In the genomic region with DNA sequence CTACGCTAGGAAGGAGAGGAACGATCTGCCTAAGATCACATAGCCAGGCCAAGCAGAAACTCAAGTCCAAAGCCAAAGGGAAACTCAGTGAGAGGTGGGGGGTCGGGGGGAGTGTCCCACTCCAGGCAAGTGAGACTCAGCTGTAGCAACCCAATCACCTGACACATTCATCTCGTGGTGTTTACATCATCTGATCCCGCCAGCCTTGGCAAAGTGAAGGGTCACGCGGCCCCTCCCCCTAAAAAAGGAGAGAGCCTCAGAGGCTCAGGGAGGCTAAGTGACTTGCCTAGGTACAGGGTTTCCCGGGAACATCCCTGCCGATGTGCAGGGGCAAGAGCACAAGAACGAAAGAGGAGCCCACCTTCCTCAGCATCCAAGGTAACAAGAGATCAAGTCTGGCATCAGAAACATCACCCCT, we compare ENCODE assay signal across 8 cellular contexts. TPM values are rescaled to one million over a fixed set of nuclear protein-coding genes. Genes with fewer than 3 reads are reported as not detected.
DNase-seq lines count a peak whose midpoint lies in the region; ATAC-seq and TF ChIP-seq lines count a peak whose summit lies in the region.

No MANE protein-coding gene starts in this region.

- H3K36me3 ChIP-seq in SK-N-SH (replicated peaks in 1 of 2; ENCODE audit: control insufficient read depth in 1 of 2, insufficient read depth in 2 of 2, low read length in 1 of 2) (peaks cover 5 to 6% of the 10 kb centered on the region in 2 experiments), ascending aorta (peaks cover 0 to 24% of the 10 kb centered on the region in 2 donors), stomach (peaks cover 0 to 7% (median 4%) of the 10 kb centered on the region in 4 donors)

- TF ChIP-seq RAD21 in SK-N-SH (IDR thresholded peaks at IDR 0.05; ENCODE audit: low read length): no peak

- H4K20me1 ChIP-seq in SK-N-SH (ENCODE audit: insufficient read depth): peaks cover 100% of the 10 kb centered on the region

- no peak for ATAC-seq in SK-N-SH treated with all-trans-retinoic acid at 6 μM for 48 hours

- H3K4me3 ChIP-seq in SK-N-SH (ENCODE audit: low read depth in 2 of 2, low read length in 1 of 2) (no peak overlapping the region), ascending aorta (peak overlapping the region in 1 of 2 donors; percentile 54), stomach (peak overlapping the region in 1 of 4 donors; percentile 6)

- H3K4me1 ChIP-seq in SK-N-SH (ENCODE audit: control insufficient read depth in 1 of 2, insufficient read depth in 2 of 2, low read depth in 1 of 2, low read length in 1 of 2): peaks cover 64 to 93% of the 10 kb centered on the region in 2 experiments
- H3K4me1 ChIP-seq in ascending aorta: peaks cover 61 to 98% of the 10 kb centered on the region in 2 donors
- H3K4me1 ChIP-seq in stomach: peaks cover 100% of the 10 kb centered on the region in 4 donors

- peaks cover 66% of the 10 kb centered on the region for H3F3A ChIP-seq in SK-N-SH (replicated peaks; ENCODE audit: insufficient read depth)

- 69% methylated on average over 10 of the region's 10 CpGs for WGBS in SK-N-SH (ENCODE audit: low lambda C conversion rate)
- 40 to 46% (median 42%) methylated on average over 10 of the region's 10 CpGs for WGBS in stomach, 5 donors

- CTCF ChIA-PET in SK-N-SH (lab: Yijun Ruan, JAX): no interaction called here

- no peaks in the 10 kb centered on the region for H3K27me3 ChIP-seq in SK-N-SH (ENCODE audit: insufficient read depth)
- H3K27me3 ChIP-seq in ascending aorta: no peaks in the 10 kb centered on the region
- no peaks in the 10 kb centered on the region for H3K27me3 ChIP-seq in stomach

- H3K9me3 ChIP-seq in SK-N-SH: no peaks in the 10 kb centered on the region
- no peaks in the 10 kb centered on the region for H3K9me3 ChIP-seq in ascending aorta
- H3K9me3 ChIP-seq in stomach: no peaks in the 10 kb centered on the region

- H3K9ac ChIP-seq in SK-N-SH: no peak overlapping the region; the same call in 1 of the 2 replicates

- no peak for TF ChIP-seq POLR2A in stomach (IDR thresholded peaks at IDR 0.05)

- H2AFZ ChIP-seq in SK-N-SH (ENCODE audit: low read depth): no peak overlapping the region

- no peaks in the 10 kb centered on the region for H3K9me2 ChIP-seq in SK-N-SH

- POLR2A ChIA-PET in SK-N-SH (lab: Yijun Ruan, JAX): no interaction called here

- H3K4me2 ChIP-seq in SK-N-SH: peak overlapping the region; percentile 76

- TF ChIP-seq EP300 in SK-N-SH (IDR thresholded peaks at IDR 0.05; ENCODE audit: borderline replicate concordance in 1 of 2, low read depth in 1 of 2, low read length in 1 of 2) (no peak), stomach (IDR thresholded peaks at IDR 0.05) (no peak)

- peak overlapping the region in 1 of 2 experiments; percentile 84; a peak in 3 of 4 replicates for H3K27ac ChIP-seq in SK-N-SH (ENCODE audit: low read depth in 2 of 2, low read length in 1 of 2)
- H3K27ac ChIP-seq in ascending aorta: peak overlapping the region; percentile 92 to 99
- peak overlapping the region; percentile 77 to 100 (median 95) for H3K27ac ChIP-seq in stomach

- TF ChIP-seq CTCF in SK-N-SH (IDR thresholded peaks at IDR 0.05) (no peak), ascending aorta (IDR thresholded peaks at IDR 0.05) (no peak), stomach (IDR thresholded peaks at IDR 0.05) (no peak)

- H3K79me2 ChIP-seq in SK-N-SH (ENCODE audit: insufficient read depth): peaks cover 100% of the 10 kb centered on the region

- intact Hi-C loops in ascending aorta (cut with DNase I) (loop anchor here (2.0 kb wide), 1 partner anchor 39 kb away; no protein-coding TSS in a partner anchor), stomach (cut with DNase I; ENCODE audit: low total_unique reads) (loop anchor here (10.0 kb wide), 1 partner anchor 109 kb away; no protein-coding TSS in a partner anchor)

- DNase-seq in SK-N-SH: no peak
- peak in 1 of 2 donors; percentile 57 for DNase-seq in ascending aorta (ENCODE audit: low spot score in 2 of 2)
- peak; percentile 12 for DNase-seq in kidney glomerular epithelial cell (lab: John Stamatoyannopoulos, UW)
- DNase-seq in stomach: no peak
- DNase-seq in SHP77 (lab: John Stamatoyannopoulos, UW): no peak
- DNase-seq in activated gamma-delta T cell (lab: John Stamatoyannopoulos, UW): no peak
- DNase-seq in NCI-H446 treated with DMSO at 0.1 percent for 48 hours (lab: John Stamatoyannopoulos, UW): no peak

TF ChIP-seq in SK-N-SH, 30 proteins besides CTCF, POLR2A, EP300 and RAD21:
- TF ChIP-seq, protein P1, sequence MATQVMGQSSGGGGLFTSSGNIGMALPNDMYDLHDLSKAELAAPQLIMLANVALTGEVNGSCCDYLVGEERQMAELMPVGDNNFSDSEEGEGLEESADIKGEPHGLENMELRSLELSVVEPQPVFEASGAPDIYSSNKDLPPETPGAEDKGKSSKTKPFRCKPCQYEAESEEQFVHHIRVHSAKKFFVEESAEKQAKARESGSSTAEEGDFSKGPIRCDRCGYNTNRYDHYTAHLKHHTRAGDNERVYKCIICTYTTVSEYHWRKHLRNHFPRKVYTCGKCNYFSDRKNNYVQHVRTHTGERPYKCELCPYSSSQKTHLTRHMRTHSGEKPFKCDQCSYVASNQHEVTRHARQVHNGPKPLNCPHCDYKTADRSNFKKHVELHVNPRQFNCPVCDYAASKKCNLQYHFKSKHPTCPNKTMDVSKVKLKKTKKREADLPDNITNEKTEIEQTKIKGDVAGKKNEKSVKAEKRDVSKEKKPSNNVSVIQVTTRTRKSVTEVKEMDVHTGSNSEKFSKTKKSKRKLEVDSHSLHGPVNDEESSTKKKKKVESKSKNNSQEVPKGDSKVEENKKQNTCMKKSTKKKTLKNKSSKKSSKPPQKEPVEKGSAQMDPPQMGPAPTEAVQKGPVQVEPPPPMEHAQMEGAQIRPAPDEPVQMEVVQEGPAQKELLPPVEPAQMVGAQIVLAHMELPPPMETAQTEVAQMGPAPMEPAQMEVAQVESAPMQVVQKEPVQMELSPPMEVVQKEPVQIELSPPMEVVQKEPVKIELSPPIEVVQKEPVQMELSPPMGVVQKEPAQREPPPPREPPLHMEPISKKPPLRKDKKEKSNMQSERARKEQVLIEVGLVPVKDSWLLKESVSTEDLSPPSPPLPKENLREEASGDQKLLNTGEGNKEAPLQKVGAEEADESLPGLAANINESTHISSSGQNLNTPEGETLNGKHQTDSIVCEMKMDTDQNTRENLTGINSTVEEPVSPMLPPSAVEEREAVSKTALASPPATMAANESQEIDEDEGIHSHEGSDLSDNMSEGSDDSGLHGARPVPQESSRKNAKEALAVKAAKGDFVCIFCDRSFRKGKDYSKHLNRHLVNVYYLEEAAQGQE (IDR thresholded peaks at IDR 0.05; ENCODE audit: low read depth, low read length): no peak
TF ChIP-seq in SK-N-SH: peak in this region for 0.

TF ChIP-seq in SK-N-SH treated with all-trans-retinoic acid at 6 μM for 48 hours, 23 proteins besides CTCF, POLR2A, EP300 and RAD21:
- TF ChIP-seq ZFP30 (CRISPR knock-in tag; IDR thresholded peaks at IDR 0.05): no peak
- TF ChIP-seq, protein P2, sequence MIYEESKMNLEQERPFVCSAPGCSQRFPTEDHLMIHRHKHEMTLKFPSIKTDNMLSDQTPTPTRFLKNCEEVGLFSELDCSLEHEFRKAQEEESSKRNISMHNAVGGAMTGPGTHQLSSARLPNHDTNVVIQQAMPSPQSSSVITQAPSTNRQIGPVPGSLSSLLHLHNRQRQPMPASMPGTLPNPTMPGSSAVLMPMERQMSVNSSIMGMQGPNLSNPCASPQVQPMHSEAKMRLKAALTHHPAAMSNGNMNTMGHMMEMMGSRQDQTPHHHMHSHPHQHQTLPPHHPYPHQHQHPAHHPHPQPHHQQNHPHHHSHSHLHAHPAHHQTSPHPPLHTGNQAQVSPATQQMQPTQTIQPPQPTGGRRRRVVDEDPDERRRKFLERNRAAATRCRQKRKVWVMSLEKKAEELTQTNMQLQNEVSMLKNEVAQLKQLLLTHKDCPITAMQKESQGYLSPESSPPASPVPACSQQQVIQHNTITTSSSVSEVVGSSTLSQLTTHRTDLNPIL (CRISPR knock-in tag; IDR thresholded peaks at IDR 0.05; ENCODE audit: low read depth): no peak
TF ChIP-seq in SK-N-SH treated with all-trans-retinoic acid at 6 μM for 48 hours: peak in this region for 0.

RNA-seq across cellular contexts. Expression of a gene that starts 21.5 kb away (rescaled TPM):
- polyA plus RNA-seq in SK-N-SH (2012; rRNA removed) (202 and 303 TPM in 2 replicates), stomach (10 to 100 TPM; 46.7 to 79.3 (median 54.3) TPM)
- polyA plus RNA-seq in SK-N-SH (2012; cell fraction: cytosol; rRNA removed): 181 and 225 TPM in 2 replicates
- polyA plus RNA-seq in SK-N-SH (2012; cell fraction: nucleus; rRNA removed): 401 and 439 TPM in 2 replicates
- total RNA-seq in ascending aorta (1,114 TPM), stomach (100 to 1,000 TPM; 155 to 620 (median 272) TPM)
